Comparison of ENCODE assay signal across 8 cellular contexts in the genomic region with DNA sequence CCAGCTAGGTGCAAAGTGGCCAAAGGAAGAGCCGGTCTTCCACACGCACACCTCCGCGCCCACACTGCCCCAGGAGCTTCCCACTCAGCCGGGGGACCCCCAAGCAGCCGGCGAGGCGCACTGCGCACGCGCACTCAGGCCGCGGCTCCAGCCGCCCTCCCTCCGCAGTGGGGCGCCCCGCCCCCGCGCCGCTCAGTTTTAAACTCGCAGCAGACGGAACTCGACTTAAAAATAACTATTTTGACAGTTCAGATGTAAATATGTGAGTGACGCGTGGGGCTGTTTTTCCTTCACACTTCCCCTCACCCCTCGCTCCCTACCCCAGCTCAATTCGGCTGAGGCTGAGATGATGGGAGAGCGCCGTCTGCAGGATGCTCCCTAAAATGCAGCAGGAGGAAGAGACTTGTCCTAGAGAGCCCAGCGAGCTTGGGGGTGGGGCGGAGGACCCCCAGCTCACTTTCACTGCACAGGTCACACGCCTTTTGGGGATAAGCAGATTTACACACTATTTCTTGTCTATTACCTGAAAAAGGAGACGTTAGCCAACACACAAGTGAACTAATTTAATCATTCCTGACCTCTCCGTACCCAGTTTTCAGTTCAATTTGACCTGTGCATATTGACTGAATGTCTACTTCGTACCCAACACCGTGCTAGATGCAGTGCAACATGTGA. TPM values are rescaled to one million over a fixed set of nuclear protein-coding genes. Genes with fewer than 3 reads are reported as not detected.
A peak's percentile ranks its signal among the peaks of the same experiment; 100 is the strongest.
DNase-seq lines count a peak whose midpoint lies in the region; ATAC-seq and TF ChIP-seq lines count a peak whose summit lies in the region.

No MANE protein-coding gene starts in this region.

- no peaks in the 10 kb centered on the region for H3K9me3 ChIP-seq in lower lobe of right lung

- peak overlapping the region; percentile 36 to 73 (median 59) for H3K4me3 ChIP-seq in dorsolateral prefrontal cortex
- H3K4me3 ChIP-seq in lower lobe of right lung: peak overlapping the region; percentile 57

- intact Hi-C loops in dorsolateral prefrontal cortex (cut with DNase I) (loop anchor here in 1 of 2 donors (5.0 to 10.0 kb wide), 2 partner anchors 54 to 78 kb away; no protein-coding TSS in a partner anchor), lower lobe of right lung (cut with DNase I) (no loop called here)

- H3K36me3 ChIP-seq in lower lobe of right lung: no peaks in the 10 kb centered on the region

- in situ Hi-C loops in Caki2 (cut with HindIII; ENCODE audit: low pct_unique_long_range_greater_than_20kb, low sequenced_read_pairs): no loop called here

- H3K27me3 ChIP-seq in dorsolateral prefrontal cortex (no peaks in the 10 kb centered on the region), lower lobe of right lung (ENCODE audit: low read depth) (no peaks in the 10 kb centered on the region)

- peaks cover 7% of the 10 kb centered on the region for H3K4me1 ChIP-seq in lower lobe of right lung

- H3K27ac ChIP-seq in dorsolateral prefrontal cortex (peak overlapping the region in 33 of 59 donors; percentile 4 to 81 (median 46)), lower lobe of right lung (no peak overlapping the region)

- DNase-seq in Caki2 (ENCODE audit: low read depth): peak; percentile 44
- DNase-seq in activated CD4-positive, alpha-beta T cell treated with anti-CD3 and anti-CD28 coated beads, Interleukin-2, amount 50 U/mL, for 4 hours: peak; percentile 37 to 48
- peak in 8 of 10 donors; percentile 58 to 79 (median 70) for DNase-seq in dorsolateral prefrontal cortex
- DNase-seq in lower lobe of right lung: peak; percentile 66
- DNase-seq in stimulated activated CD4-positive, alpha-beta T cell treated with anti-CD3 and anti-CD28 coated beads, TNF-alpha, amount 100 ng/mL, for 4 hours (ENCODE audit: low read depth in 3 of 3): peak; percentile 28 to 36 (median 32)

- TF ChIP-seq CTCF in LNCAP (IDR thresholded peaks at IDR 0.05): peak; percentile 99
- TF ChIP-seq CTCF in dorsolateral prefrontal cortex (IDR thresholded peaks at IDR 0.05 in 54 of 56, conservative IDR thresholded peaks at IDR 0.05 in 2 of 56; ENCODE audit: low read depth in 1 of 56, partially characterized antibody in 56 of 56): peak; percentile 43 to 94 (median 84)
- peak; percentile 75 for TF ChIP-seq CTCF in lower lobe of right lung (IDR thresholded peaks at IDR 0.05)

- ATAC-seq in lower lobe of right lung: peak; percentile 76 to 84
- no peak for ATAC-seq in GM18909 (IDR thresholded peaks at IDR 0.05; ENCODE audit: poor library complexity, unreplicated experiment)
- ATAC-seq in HG02973 (IDR thresholded peaks at IDR 0.05; ENCODE audit: unreplicated experiment): no peak

RNA-seq across cellular contexts. Expression of gene LEMD1, which starts 8.9 kb away (rescaled TPM):
- total RNA-seq in Caki2 (2014; rRNA removed; shearing (Covaris generic); ENCODE audit: low replicate concordance): 0.27 TPM in 1 of 2 replicates, not detected in the other
- total RNA-seq in dorsolateral prefrontal cortex (1 to 10 TPM in 94 of 120 experiments, under 1 TPM in 5, not detected in 21; 0.71 to 6.6 (median 2.0) TPM), lower lobe of right lung (not detected)

RNA-seq across cellular contexts. Expression of gene BLACAT1, which starts 25.1 kb away (rescaled TPM):
- 0.07 and 0.78 TPM in 2 replicates for total RNA-seq in Caki2 (2014; rRNA removed; shearing (Covaris generic); ENCODE audit: low replicate concordance)
- total RNA-seq in dorsolateral prefrontal cortex (1 to 10 TPM in 107 of 120 experiments, under 1 TPM in 13; 0.46 to 4.5 (median 1.7) TPM), lower lobe of right lung (1.0 TPM)

Comparison
In these comparisons a context has a peak if more than half of its experiments do, and no peak if none do; other contexts are left out.
1. ATAC-seq: peak in lower lobe of right lung (2 of 2); none in GM18909 (single experiment) and HG02973 (single experiment).
2. Peak in every context shown above with its lines, with median percentiles within 50 percentile points of each other: DNase-seq and CTCF ChIP-seq.